21 cellular contexts compared by ENCODE assay signal in the genomic region with DNA sequence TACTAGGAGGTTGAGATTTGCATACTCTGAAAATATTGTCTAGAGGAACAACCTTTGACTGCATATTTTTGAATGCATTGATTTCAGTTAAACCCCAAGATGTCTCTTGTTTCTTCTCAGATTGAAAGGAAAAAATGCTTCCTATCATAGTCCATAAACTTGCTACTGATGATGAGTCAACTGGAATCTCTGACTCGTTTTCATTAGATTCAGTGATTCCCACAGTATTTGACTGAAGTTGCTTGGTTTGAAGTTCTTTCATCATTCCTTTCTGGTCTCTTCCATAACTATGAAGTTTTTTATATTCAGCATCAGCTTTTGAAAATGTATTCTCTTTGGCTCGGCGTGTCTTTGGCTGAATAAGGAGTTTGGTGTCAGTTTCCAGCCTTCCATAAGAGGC. TPM values are rescaled to one million over a fixed set of nuclear protein-coding genes. Genes with fewer than 3 reads are reported as not detected.
A peak's percentile ranks its signal among the peaks of the same experiment; 100 is the strongest.
DNase-seq lines count a peak whose midpoint lies in the region; ATAC-seq and TF ChIP-seq lines count a peak whose summit lies in the region.
"Had no signal": no experiment of that assay in that cellular context is flagged by ENCODE, and none has a peak within 500 bp of the region (broad histone marks: within the 10 kb centered on the region; RNA-seq: fewer than 3 reads in every experiment).

No MANE protein-coding gene starts in this region.

- peak overlapping the region; percentile 30 for H3K27ac Mint-ChIP-seq in activated naive CD8-positive, alpha-beta T cell
- H3K27ac Mint-ChIP-seq: activated B cell treated with CpG ODN at 0.5 μM for 24 hours; activated naive CD4-positive, alpha-beta T cell treated with anti-CD3 and anti-CD28 coated beads, Interleukin-2, amount 10 ng/mL, durations not matched to agents 7 days and 5 days; stimulated activated naive B cell treated with anti-CD40 and anti-IgM and Interleukin-4, amounts not matched to agents 10 μg/mL and 1 μg/mL and 100 μg/mL, for 72 hours had no signal

- peak; percentile 9 for DNase-seq in AG08396 (ENCODE audit: low spot score)
- peak; percentile 21 for DNase-seq in GM04503 (ENCODE audit: low read depth)
- peak; percentile 2 for DNase-seq in fibroblast of pulmonary artery (ENCODE audit: low read depth)
- DNase-seq in H4 (ENCODE audit: low spot score), result no peak
- no peak for DNase-seq in activated CD4-positive, CD25-positive, alpha-beta regulatory T cell (lab: John Stamatoyannopoulos, UW)
- DNase-seq in NCI-H2107 treated with DMSO at 0.1 percent for 48 hours (lab: John Stamatoyannopoulos, UW; ENCODE audit: unreplicated experiment), result no peak
- DNase-seq: activated B cell treated with CpG ODN at 0.5 μM for 24 hours; activated naive CD4-positive, alpha-beta T cell treated with anti-CD3 and anti-CD28 coated beads, Interleukin-2, amount 10 ng/mL, durations not matched to agents 7 days and 5 days; C1 segment of cervical spinal cord; effector memory CD4-positive, alpha-beta T cell; left colon; NCI-H187; NCI-H510A treated with DMSO at 0.1 percent for 48 hours; SHP77 treated with DMSO at 0.1 percent for 48 hours; stimulated activated naive B cell treated with anti-CD40 and anti-IgM and Interleukin-4, amounts not matched to agents 10 μg/mL and 1 μg/mL and 100 μg/mL, for 72 hours; T-helper 2 cell; trophoblast cell had no signal

- H3K9me3 Mint-ChIP-seq in activated naive CD8-positive, alpha-beta T cell (ENCODE audit: low read depth), result no peaks in the 10 kb centered on the region
- H3K9me3 Mint-ChIP-seq: activated B cell treated with CpG ODN at 0.5 μM for 24 hours; activated naive CD4-positive, alpha-beta T cell treated with anti-CD3 and anti-CD28 coated beads, Interleukin-2, amount 10 ng/mL, durations not matched to agents 7 days and 5 days; central memory CD8-positive, alpha-beta T cell; stimulated activated naive B cell treated with anti-CD40 and anti-IgM and Interleukin-4, amounts not matched to agents 10 μg/mL and 1 μg/mL and 100 μg/mL, for 72 hours had no signal

- no peak overlapping the region for H3K4me3 ChIP-seq in fibroblast of pulmonary artery (replicated peaks; ENCODE audit: low read depth, low read length)

- H3K27me3 Mint-ChIP-seq in activated naive CD8-positive, alpha-beta T cell, result no peaks in the 10 kb centered on the region
- H3K27me3 Mint-ChIP-seq: activated B cell treated with CpG ODN at 0.5 μM for 24 hours; activated naive CD4-positive, alpha-beta T cell treated with anti-CD3 and anti-CD28 coated beads, Interleukin-2, amount 10 ng/mL, durations not matched to agents 7 days and 5 days; central memory CD8-positive, alpha-beta T cell; stimulated activated naive B cell treated with anti-CD40 and anti-IgM and Interleukin-4, amounts not matched to agents 10 μg/mL and 1 μg/mL and 100 μg/mL, for 72 hours had no signal

- TF ChIP-seq CTCF in fibroblast of pulmonary artery (IDR thresholded peaks at IDR 0.05; ENCODE audit: low read length, missing control alignments), result no peak

- no peak overlapping the region for H3K4me3 Mint-ChIP-seq in activated naive CD8-positive, alpha-beta T cell
- H3K4me3 Mint-ChIP-seq: activated B cell treated with CpG ODN at 0.5 μM for 24 hours; activated naive CD4-positive, alpha-beta T cell treated with anti-CD3 and anti-CD28 coated beads, Interleukin-2, amount 10 ng/mL, durations not matched to agents 7 days and 5 days; central memory CD8-positive, alpha-beta T cell; stimulated activated naive B cell treated with anti-CD40 and anti-IgM and Interleukin-4, amounts not matched to agents 10 μg/mL and 1 μg/mL and 100 μg/mL, for 72 hours had no signal

- no peak for ATAC-seq in HG02981 (IDR thresholded peaks at IDR 0.05; ENCODE audit: unreplicated experiment)
- ATAC-seq: left colon; stimulated activated naive B cell treated with anti-CD40 and anti-IgM and Interleukin-4, amounts not matched to agents 10 μg/mL and 1 μg/mL and 100 μg/mL, for 72 hours had no signal

- H3K36me3 Mint-ChIP-seq in activated naive CD8-positive, alpha-beta T cell, result peaks cover 11% of the 10 kb centered on the region

- peaks cover 6% of the 10 kb centered on the region for H3K4me1 Mint-ChIP-seq in activated naive CD8-positive, alpha-beta T cell (ENCODE audit: low read depth)
- H3K4me1 Mint-ChIP-seq: activated B cell treated with CpG ODN at 0.5 μM for 24 hours; activated naive CD4-positive, alpha-beta T cell treated with anti-CD3 and anti-CD28 coated beads, Interleukin-2, amount 10 ng/mL, durations not matched to agents 7 days and 5 days; central memory CD8-positive, alpha-beta T cell had no signal

RNA-seq across cellular contexts. Expression of a gene that starts 10.7 kb away (rescaled TPM):
- 10.6 and 11.1 TPM in 2 replicates for total RNA-seq in H4 (2014; rRNA removed; shearing (Covaris generic))

RNA-seq across cellular contexts. Expression of a gene that starts 11.0 kb away (rescaled TPM):
- total RNA-seq in H4 (2014; rRNA removed; shearing (Covaris generic)), result 9.7 and 13.1 TPM in 2 replicates

RNA-seq across cellular contexts. Expression of a gene that starts 39.9 kb away (rescaled TPM):
- total RNA-seq in H4 (2014; rRNA removed; shearing (Covaris generic)), result not detected in 2 replicates
- total RNA-seq: activated B cell treated with CpG ODN at 0.5 μM for 24 hours, left colon, mononuclear cell had no signal

Comparison
In these comparisons a context has a peak if more than half of its experiments do, and no peak if none do; other contexts are left out.
1. DNase-seq: peak in AG08396 (single experiment), GM04503 (single experiment) and fibroblast of pulmonary artery (single experiment); none in H4 (single experiment), activated CD4-positive, CD25-positive, alpha-beta regulatory T cell (0 of 4) and NCI-H2107 treated with DMSO at 0.1 percent for 48 hours (single experiment).